1 cellular context compared by ENCODE assay signal in the genomic region with DNA sequence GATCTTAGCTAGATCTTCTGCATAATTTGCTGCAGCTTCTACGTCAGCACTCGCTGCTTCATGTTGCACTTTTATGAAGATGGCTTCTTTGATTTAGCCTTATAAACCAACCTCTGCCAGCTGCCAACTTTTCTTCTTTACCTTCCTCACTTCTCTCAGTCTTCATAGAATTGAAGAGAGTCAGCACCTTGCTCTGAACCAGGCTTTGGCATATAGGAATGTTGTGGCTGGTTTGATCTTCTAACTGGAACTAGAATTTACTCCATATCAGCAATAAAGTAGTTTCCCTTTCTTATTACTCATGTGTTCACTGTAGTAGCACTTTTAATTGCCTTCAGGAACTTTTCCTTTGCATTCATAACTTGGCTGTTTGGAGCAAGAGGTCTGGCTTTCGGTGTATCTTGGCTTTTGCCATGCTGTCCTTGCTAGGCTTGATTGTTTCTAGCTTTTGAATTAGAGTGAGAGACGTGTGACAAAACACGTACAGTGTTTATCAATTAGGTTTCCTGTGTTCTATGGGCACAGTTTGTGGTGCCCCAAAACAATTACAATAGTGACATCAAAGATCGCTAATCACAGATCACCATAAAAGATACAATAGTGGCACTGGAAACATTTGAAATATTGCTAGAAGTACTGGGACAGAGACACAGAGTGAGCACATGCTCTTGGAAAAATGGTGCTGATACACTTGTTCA.
TF ChIP-seq lines count a peak whose summit lies in the region.

No MANE protein-coding gene starts in this region.

TF ChIP-seq in GM23338, 12 proteins besides CTCF, POLR2A, EP300 and RAD21:
- TF ChIP-seq, protein P1, sequence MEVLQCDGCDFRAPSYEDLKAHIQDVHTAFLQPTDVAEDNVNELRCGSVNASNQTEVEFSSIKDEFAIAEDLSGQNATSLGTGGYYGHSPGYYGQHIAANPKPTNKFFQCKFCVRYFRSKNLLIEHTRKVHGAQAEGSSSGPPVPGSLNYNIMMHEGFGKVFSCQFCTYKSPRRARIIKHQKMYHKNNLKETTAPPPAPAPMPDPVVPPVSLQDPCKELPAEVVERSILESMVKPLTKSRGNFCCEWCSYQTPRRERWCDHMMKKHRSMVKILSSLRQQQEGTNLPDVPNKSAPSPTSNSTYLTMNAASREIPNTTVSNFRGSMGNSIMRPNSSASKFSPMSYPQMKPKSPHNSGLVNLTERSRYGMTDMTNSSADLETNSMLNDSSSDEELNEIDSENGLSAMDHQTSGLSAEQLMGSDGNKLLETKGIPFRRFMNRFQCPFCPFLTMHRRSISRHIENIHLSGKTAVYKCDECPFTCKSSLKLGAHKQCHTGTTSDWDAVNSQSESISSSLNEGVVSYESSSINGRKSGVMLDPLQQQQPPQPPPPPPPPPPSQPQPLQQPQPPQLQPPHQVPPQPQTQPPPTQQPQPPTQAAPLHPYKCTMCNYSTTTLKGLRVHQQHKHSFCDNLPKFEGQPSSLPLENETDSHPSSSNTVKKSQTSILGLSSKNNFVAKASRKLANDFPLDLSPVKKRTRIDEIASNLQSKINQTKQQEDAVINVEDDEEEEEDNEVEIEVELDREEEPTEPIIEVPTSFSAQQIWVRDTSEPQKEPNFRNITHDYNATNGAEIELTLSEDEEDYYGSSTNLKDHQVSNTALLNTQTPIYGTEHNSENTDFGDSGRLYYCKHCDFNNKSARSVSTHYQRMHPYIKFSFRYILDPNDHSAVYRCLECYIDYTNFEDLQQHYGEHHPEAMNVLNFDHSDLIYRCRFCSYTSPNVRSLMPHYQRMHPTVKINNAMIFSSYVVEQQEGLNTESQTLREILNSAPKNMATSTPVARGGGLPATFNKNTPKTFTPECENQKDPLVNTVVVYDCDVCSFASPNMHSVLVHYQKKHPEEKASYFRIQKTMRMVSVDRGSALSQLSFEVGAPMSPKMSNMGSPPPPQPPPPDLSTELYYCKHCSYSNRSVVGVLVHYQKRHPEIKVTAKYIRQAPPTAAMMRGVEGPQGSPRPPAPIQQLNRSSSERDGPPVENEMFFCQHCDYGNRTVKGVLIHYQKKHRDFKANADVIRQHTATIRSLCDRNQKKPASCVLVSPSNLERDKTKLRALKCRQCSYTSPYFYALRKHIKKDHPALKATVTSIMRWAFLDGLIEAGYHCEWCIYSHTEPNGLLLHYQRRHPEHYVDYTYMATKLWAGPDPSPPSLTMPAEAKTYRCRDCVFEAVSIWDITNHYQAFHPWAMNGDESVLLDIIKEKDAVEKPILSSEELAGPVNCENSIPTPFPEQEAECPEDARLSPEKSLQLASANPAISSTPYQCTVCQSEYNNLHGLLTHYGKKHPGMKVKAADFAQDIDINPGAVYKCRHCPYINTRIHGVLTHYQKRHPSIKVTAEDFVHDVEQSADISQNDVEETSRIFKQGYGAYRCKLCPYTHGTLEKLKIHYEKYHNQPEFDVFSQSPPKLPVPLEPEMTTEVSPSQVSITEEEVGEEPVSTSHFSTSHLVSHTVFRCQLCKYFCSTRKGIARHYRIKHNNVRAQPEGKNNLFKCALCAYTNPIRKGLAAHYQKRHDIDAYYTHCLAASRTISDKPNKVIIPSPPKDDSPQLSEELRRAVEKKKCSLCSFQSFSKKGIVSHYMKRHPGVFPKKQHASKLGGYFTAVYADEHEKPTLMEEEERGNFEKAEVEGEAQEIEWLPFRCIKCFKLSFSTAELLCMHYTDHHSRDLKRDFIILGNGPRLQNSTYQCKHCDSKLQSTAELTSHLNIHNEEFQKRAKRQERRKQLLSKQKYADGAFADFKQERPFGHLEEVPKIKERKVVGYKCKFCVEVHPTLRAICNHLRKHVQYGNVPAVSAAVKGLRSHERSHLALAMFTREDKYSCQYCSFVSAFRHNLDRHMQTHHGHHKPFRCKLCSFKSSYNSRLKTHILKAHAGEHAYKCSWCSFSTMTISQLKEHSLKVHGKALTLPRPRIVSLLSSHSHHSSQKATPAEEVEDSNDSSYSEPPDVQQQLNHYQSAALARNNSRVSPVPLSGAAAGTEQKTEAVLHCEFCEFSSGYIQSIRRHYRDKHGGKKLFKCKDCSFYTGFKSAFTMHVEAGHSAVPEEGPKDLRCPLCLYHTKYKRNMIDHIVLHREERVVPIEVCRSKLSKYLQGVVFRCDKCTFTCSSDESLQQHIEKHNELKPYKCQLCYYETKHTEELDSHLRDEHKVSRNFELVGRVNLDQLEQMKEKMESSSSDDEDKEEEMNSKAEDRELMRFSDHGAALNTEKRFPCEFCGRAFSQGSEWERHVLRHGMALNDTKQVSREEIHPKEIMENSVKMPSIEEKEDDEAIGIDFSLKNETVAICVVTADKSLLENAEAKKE (CRISPR knock-in tag; IDR thresholded peaks at IDR 0.05), result no peak
- no peak for TF ChIP-seq EZH2phosphoT487 (IDR thresholded peaks at IDR 0.05; ENCODE audit: unreplicated experiment)
- TF ChIP-seq POLR2AphosphoS5 (IDR thresholded peaks at IDR 0.05; ENCODE audit: low read depth), result no peak
- TF ChIP-seq ZNF114 (CRISPR knock-in tag; IDR thresholded peaks at IDR 0.05), result no peak
- no peak for TF ChIP-seq ZNF331 (CRISPR knock-in tag; IDR thresholded peaks at IDR 0.05; ENCODE audit: low read depth)
- TF ChIP-seq REST (IDR thresholded peaks at IDR 0.05; ENCODE audit: unreplicated experiment), result no peak
- TF ChIP-seq STAT1 (IDR thresholded peaks at IDR 0.05; ENCODE audit: unreplicated experiment), result no peak
- TF ChIP-seq JUNB (IDR thresholded peaks at IDR 0.05; ENCODE audit: unreplicated experiment), result no peak
- TF ChIP-seq EZH2 (IDR thresholded peaks at IDR 0.05; ENCODE audit: low read depth, unreplicated experiment), result no peak
- TF ChIP-seq NANOG (IDR thresholded peaks at IDR 0.05; ENCODE audit: borderline replicate concordance), result no peak
- no peak for TF ChIP-seq CREB1 (CRISPR knock-in tag; IDR thresholded peaks at IDR 0.05; ENCODE audit: low read depth)
- no peak for TF ChIP-seq ETS1 (IDR thresholded peaks at IDR 0.05)
